Comparison of ENCODE assay signal across 12 cellular contexts in genomic region chr9:89491688-89492087, GRCh38. TPM values are rescaled to one million over a fixed set of nuclear protein-coding genes. Genes with fewer than 3 reads are reported as not detected.
DNase-seq lines count a peak whose midpoint lies in the region; ATAC-seq and TF ChIP-seq lines count a peak whose summit lies in the region.
"Had no signal": no experiment of that assay in that cellular context is flagged by ENCODE, and none has a peak within 500 bp of the region (broad histone marks: within the 10 kb centered on the region; RNA-seq: fewer than 3 reads in every experiment).

No MANE protein-coding gene starts in this region.

- intact Hi-C loops in body of pancreas (cut with DNase I), result no loop called here

- TF ChIP-seq CTCF in body of pancreas (IDR thresholded peaks at IDR 0.05), result no peak

- peak overlapping the region; percentile 46 for H3K4me3 Mint-ChIP-seq in activated T-cell treated with anti-CD3 and anti-CD28 coated beads, Interleukin-2, amount 50 U/mL, for 24 hours
- peak overlapping the region; percentile 98 for H3K4me3 Mint-ChIP-seq in T-helper 17 cell
- peak overlapping the region; percentile 1 for H3K4me3 Mint-ChIP-seq in stimulated activated memory B cell treated with anti-CD40 and anti-IgM and Interleukin-4, amounts not matched to agents 10 μg/mL and 1 μg/mL and 100 μg/mL, for 72 hours
- H3K4me3 Mint-ChIP-seq: neural crest cell had no signal

- no peak for TF ChIP-seq POLR2A in body of pancreas (IDR thresholded peaks at IDR 0.05)

- no peaks in the 10 kb centered on the region for H3K9me3 Mint-ChIP-seq in activated T-cell treated with anti-CD3 and anti-CD28 coated beads, Interleukin-2, amount 50 U/mL, for 24 hours
- no peaks in the 10 kb centered on the region for H3K9me3 Mint-ChIP-seq in stimulated activated memory B cell treated with anti-CD40 and anti-IgM and Interleukin-4, amounts not matched to agents 10 μg/mL and 1 μg/mL and 100 μg/mL, for 72 hours
- H3K9me3 Mint-ChIP-seq: neural crest cell had no signal

- peak; percentile 53 for DNase-seq in activated T-cell treated with anti-CD3 and anti-CD28 coated beads, Interleukin-2, amount 50 U/mL, for 24 hours
- DNase-seq in activated T-cell treated with anti-CD3 and anti-CD28 coated beads, Interleukin-2, amount 50 U/mL, for 1 hour, result no peak
- DNase-seq in T-helper 17 cell (no peak), body of pancreas (no peak), epidermal melanocyte (ENCODE audit: insufficient read length, low spot score) (no peak), NCI-H1048 (lab: John Stamatoyannopoulos, UW) (no peak)
- DNase-seq: ACHN, heart right ventricle, left colon had no signal

- H3K9me3 ChIP-seq in T-helper 17 cell (ENCODE audit: control insufficient read depth, low read length, poor library complexity, severe bottlenecking) (no peaks in the 10 kb centered on the region), body of pancreas (no peaks in the 10 kb centered on the region)

- no peaks in the 10 kb centered on the region for H3K36me3 ChIP-seq in body of pancreas (replicated peaks in 1 of 2; ENCODE audit: insufficient read depth in 1 of 2, low read depth in 2 of 2)
- H3K36me3 ChIP-seq: heart right ventricle had no signal

- peak overlapping the region; percentile 96 for H3K27ac Mint-ChIP-seq in activated T-cell treated with anti-CD3 and anti-CD28 coated beads, Interleukin-2, amount 50 U/mL, for 24 hours
- H3K27ac Mint-ChIP-seq in T-helper 17 cell, result peak overlapping the region; percentile 97
- peak overlapping the region; percentile 52 for H3K27ac Mint-ChIP-seq in stimulated activated memory B cell treated with anti-CD40 and anti-IgM and Interleukin-4, amounts not matched to agents 10 μg/mL and 1 μg/mL and 100 μg/mL, for 72 hours

- no peaks in the 10 kb centered on the region for H3K27me3 ChIP-seq in body of pancreas
- H3K27me3 ChIP-seq: heart right ventricle had no signal

- ATAC-seq in T-helper 17 cell, result peak; percentile 31
- peak; percentile 21 for ATAC-seq in body of pancreas
- peak; percentile 49 for ATAC-seq in stimulated activated memory B cell treated with anti-CD40 and anti-IgM and Interleukin-4, amounts not matched to agents 10 μg/mL and 1 μg/mL and 100 μg/mL, for 72 hours
- ATAC-seq in HG03108 (IDR thresholded peaks at IDR 0.05; ENCODE audit: unreplicated experiment), result no peak
- ATAC-seq: heart right ventricle, left colon had no signal

- WGBS in body of pancreas, 2 donors, result 85 to 94% methylated on average over 8 of the region's 8 CpGs

- no peak overlapping the region for H3K4me3 ChIP-seq in body of pancreas
- H3K4me3 ChIP-seq: heart right ventricle had no signal

- no peaks in the 10 kb centered on the region for H3K27me3 Mint-ChIP-seq in activated T-cell treated with anti-CD3 and anti-CD28 coated beads, Interleukin-2, amount 50 U/mL, for 24 hours
- H3K27me3 Mint-ChIP-seq in T-helper 17 cell, result no peaks in the 10 kb centered on the region
- H3K27me3 Mint-ChIP-seq in stimulated activated memory B cell treated with anti-CD40 and anti-IgM and Interleukin-4, amounts not matched to agents 10 μg/mL and 1 μg/mL and 100 μg/mL, for 72 hours, result no peaks in the 10 kb centered on the region

- peaks cover 94% of the 10 kb centered on the region for H3K4me1 Mint-ChIP-seq in activated T-cell treated with anti-CD3 and anti-CD28 coated beads, Interleukin-2, amount 50 U/mL, for 24 hours (ENCODE audit: low read depth)
- H3K4me1 Mint-ChIP-seq in T-helper 17 cell, result peaks cover 84% of the 10 kb centered on the region
- peaks cover 99% of the 10 kb centered on the region for H3K4me1 Mint-ChIP-seq in stimulated activated memory B cell treated with anti-CD40 and anti-IgM and Interleukin-4, amounts not matched to agents 10 μg/mL and 1 μg/mL and 100 μg/mL, for 72 hours

- H3K36me3 Mint-ChIP-seq in activated T-cell treated with anti-CD3 and anti-CD28 coated beads, Interleukin-2, amount 50 U/mL, for 24 hours (ENCODE audit: low read depth), result peaks cover 70% of the 10 kb centered on the region
- peaks cover 16% of the 10 kb centered on the region for H3K36me3 Mint-ChIP-seq in T-helper 17 cell (ENCODE audit: low read depth)
- peaks cover 44% of the 10 kb centered on the region for H3K36me3 Mint-ChIP-seq in stimulated activated memory B cell treated with anti-CD40 and anti-IgM and Interleukin-4, amounts not matched to agents 10 μg/mL and 1 μg/mL and 100 μg/mL, for 72 hours

- no peak overlapping the region for H3K27ac ChIP-seq in body of pancreas
- H3K27ac ChIP-seq: heart right ventricle had no signal

- peaks cover 9% of the 10 kb centered on the region for H3K4me1 ChIP-seq in body of pancreas

RNA-seq across cellular contexts. Expression of gene SEMA4D, which starts 6.2 kb away (rescaled TPM):
- total RNA-seq in T-helper 17 cell (100 to 1,000 TPM; 250 to 312 TPM), body of pancreas (10 to 100 TPM; 15.6 to 18.1 TPM)

Comparison
In these comparisons a context has a peak if more than half of its experiments do, and no peak if none do; other contexts are left out.
1. H3K4me3 Mint-ChIP-seq: peak in every context shown above with its lines; median percentile 98 in T-helper 17 cell; 46 in activated T-cell treated with anti-CD3 and anti-CD28 coated beads, Interleukin-2, amount 50 U/mL, for 24 hours; 1 in stimulated activated memory B cell treated with anti-CD40 and anti-IgM and Interleukin-4, amounts not matched to agents 10 μg/mL and 1 μg/mL and 100 μg/mL, for 72 hours.
2. RNA of gene SEMA4D, which starts 6.2 kb away (total RNA-seq): 250 to 312 TPM in T-helper 17 cell; 15.6 to 18.1 TPM in body of pancreas; every median in the first group is over 10 times any median in the second.
3. Peak in every context shown above with its lines, with median percentiles within 50 percentile points of each other: H3K27ac Mint-ChIP-seq.